ENCODE assay signal across 18 cellular contexts in genomic region chr10:86164912-86165311, GRCh38.
"Had no signal": no experiment of that assay in that cellular context is flagged by ENCODE, and none has a peak within 500 bp of the region (broad histone marks: within the 10 kb centered on the region; RNA-seq: fewer than 3 reads in every experiment).

No MANE protein-coding gene starts in this region.

- H3K4me1 ChIP-seq: lower lobe of right lung, sigmoid colon, suprapubic skin had no signal

- H3K27me3 ChIP-seq: cardiac muscle cell, ovary, sigmoid colon, suprapubic skin had no signal

- H3K4me1 Mint-ChIP-seq: stimulated activated naive CD8-positive, alpha-beta T cell treated with anti-CD3 and anti-CD28 coated beads, Interleukin-15, amount 100 ng/mL, for 72 hours had no signal

- DNase-seq: left ventricle myocardium superior; lower lobe of right lung; occipital lobe; retina; stimulated activated CD4-positive, alpha-beta T cell treated with anti-CD3 and anti-CD28 coated beads, Interleukin-15, amount 100 ng/mL, for 24 hours; stimulated activated CD4-positive, alpha-beta T cell treated with anti-CD3 and anti-CD28 coated beads, Interleukin-2, amount 100 ng/mL, for 48 hours; stimulated activated naive CD4-positive, alpha-beta T cell; stimulated activated naive CD8-positive, alpha-beta T cell treated with anti-CD3 and anti-CD28 coated beads, Interleukin-15, amount 100 ng/mL, for 72 hours had no signal

- H3K27ac ChIP-seq: cardiac muscle cell, coronary artery, lower lobe of right lung, ovary, sigmoid colon, suprapubic skin had no signal

- H3K9me3 Mint-ChIP-seq: natural killer cell treated with Interleukin-12 subunit alpha and Interleukin-12 subunit beta and Interleukin-15 and Interleukin-18, amount 100 ng/mL, for 72 hours; stimulated activated naive CD8-positive, alpha-beta T cell treated with anti-CD3 and anti-CD28 coated beads, Interleukin-15, amount 100 ng/mL, for 72 hours; type B pancreatic cell had no signal

- H3K36me3 Mint-ChIP-seq: natural killer cell treated with Interleukin-12 subunit alpha and Interleukin-12 subunit beta and Interleukin-15 and Interleukin-18, amount 100 ng/mL, for 72 hours; type B pancreatic cell had no signal

- H3K27me3 Mint-ChIP-seq: natural killer cell treated with Interleukin-12 subunit alpha and Interleukin-12 subunit beta and Interleukin-15 and Interleukin-18, amount 100 ng/mL, for 72 hours; stimulated activated naive CD8-positive, alpha-beta T cell treated with anti-CD3 and anti-CD28 coated beads, Interleukin-15, amount 100 ng/mL, for 72 hours; type B pancreatic cell had no signal

- H3K4me3 Mint-ChIP-seq: natural killer cell treated with Interleukin-12 subunit alpha and Interleukin-12 subunit beta and Interleukin-15 and Interleukin-18, amount 100 ng/mL, for 72 hours; stimulated activated naive CD8-positive, alpha-beta T cell treated with anti-CD3 and anti-CD28 coated beads, Interleukin-15, amount 100 ng/mL, for 72 hours; type B pancreatic cell had no signal

- H3K9me3 ChIP-seq: lower lobe of right lung, ovary, sigmoid colon, suprapubic skin had no signal

- H3K27ac Mint-ChIP-seq: natural killer cell treated with Interleukin-12 subunit alpha and Interleukin-12 subunit beta and Interleukin-15 and Interleukin-18, amount 100 ng/mL, for 72 hours had no signal

- H3K36me3 ChIP-seq: cardiac muscle cell, lower lobe of right lung, ovary, sigmoid colon, suprapubic skin had no signal

- ATAC-seq: left ventricle myocardium superior; lower lobe of right lung; natural killer cell treated with Interleukin-12 subunit alpha and Interleukin-12 subunit beta and Interleukin-15 and Interleukin-18, amount 100 ng/mL, for 72 hours; stimulated activated naive CD8-positive, alpha-beta T cell treated with anti-CD3 and anti-CD28 coated beads, Interleukin-15, amount 100 ng/mL, for 72 hours had no signal

- H3K4me3 ChIP-seq: cardiac muscle cell, coronary artery, lower lobe of right lung, ovary, sigmoid colon, suprapubic skin had no signal

- FAIRE-seq: frontal cortex, keratinocyte, urothelium cell line had no signal
